19 cellular contexts compared by ENCODE assay signal in genomic region chr10:93186631-93187030, GRCh38.
DNase-seq lines count a peak whose midpoint lies in the region; ATAC-seq, FAIRE-seq and TF ChIP-seq lines count a peak whose summit lies in the region.
"Had no signal": no experiment of that assay in that cellular context is flagged by ENCODE, and none has a peak within 500 bp of the region (broad histone marks: within the 10 kb centered on the region; RNA-seq: fewer than 3 reads in every experiment).

No MANE protein-coding gene starts in this region.

- H2AK5ac ChIP-seq in H9 (ENCODE audit: insufficient read length, low read length): no peak overlapping the region
- H2AK5ac ChIP-seq in H1 (ENCODE audit: low read depth, low read length): no peak overlapping the region
- peak overlapping the region; percentile 64 for H2AK5ac ChIP-seq in trophoblast cell (ENCODE audit: low read length)

- H3K79me1 ChIP-seq in H9 (ENCODE audit: insufficient read depth, low read depth, low read length, poor library complexity, severe bottlenecking) (no peaks in the 10 kb centered on the region), H1 (ENCODE audit: low read depth, low read length) (no peaks in the 10 kb centered on the region), trophoblast cell (ENCODE audit: low read length) (peaks cover 24% of the 10 kb centered on the region)

- H3K23ac ChIP-seq in H9 (ENCODE audit: insufficient read length, low read depth, low read length) (no peak overlapping the region), H1 (ENCODE audit: insufficient read length) (no peak overlapping the region), trophoblast cell (ENCODE audit: low read length) (no peak overlapping the region)

- H3K4me1 ChIP-seq in H9 (ENCODE audit: insufficient read depth, low read length) (peaks cover 7% of the 10 kb centered on the region; the same call in 1 of the 2 replicates), H1 (replicated peaks in 1 of 4; ENCODE audit: control insufficient read depth in 3 of 4, insufficient read depth in 4 of 4, low read length in 3 of 4) (peaks cover 0 to 3% (median 1%) of the 10 kb centered on the region in 4 experiments; a peak in 2 of 7 replicates), trophoblast cell (ENCODE audit: control insufficient read depth in 1 of 2, insufficient read depth in 2 of 2, low read length in 2 of 2) (peaks cover 11 to 19% of the 10 kb centered on the region in 2 experiments), gastroesophageal sphincter (no peaks in the 10 kb centered on the region), lower lobe of right lung (peaks cover 5% of the 10 kb centered on the region)

- H3K4me2 ChIP-seq in H9 (ENCODE audit: insufficient read depth, insufficient read length, low read length) (no peak overlapping the region), H1 (ENCODE audit: insufficient read depth in 1 of 2, low read depth in 2 of 2, low read length in 2 of 2) (no peak overlapping the region), trophoblast cell (ENCODE audit: low read length) (no peak overlapping the region)

- no peaks in the 10 kb centered on the region for H4K20me1 ChIP-seq in H9 (ENCODE audit: control insufficient read depth, insufficient read depth, insufficient read length)
- H4K20me1 ChIP-seq in H1 (replicated peaks in 1 of 2; ENCODE audit: control insufficient read depth in 1 of 2, insufficient read depth in 2 of 2, low read length in 2 of 2): no peaks in the 10 kb centered on the region

- no peak overlapping the region for H3K4me3 ChIP-seq in BJ (ENCODE audit: low read depth, low read length)
- H3K4me3 ChIP-seq in H1 (ENCODE audit: extremely low read depth in 1 of 4, insufficient read depth in 2 of 4, low read depth in 3 of 4, low read length in 4 of 4): no peak overlapping the region
- no peak overlapping the region for H3K4me3 ChIP-seq in trophoblast cell (ENCODE audit: low read depth, low read length)
- H3K4me3 ChIP-seq in gastroesophageal sphincter: no peak overlapping the region
- H3K4me3 ChIP-seq in lower lobe of right lung: no peak overlapping the region

- no peak overlapping the region for H4K5ac ChIP-seq in H9 (ENCODE audit: insufficient read length, low read depth, low read length)
- no peak overlapping the region for H4K5ac ChIP-seq in H1 (ENCODE audit: insufficient read length, low read depth, low read length)

- intact Hi-C loops in lower lobe of right lung (cut with DNase I): no loop called here

- H2AFZ ChIP-seq in H9 (ENCODE audit: low read length): peak overlapping the region; percentile 45
- H2AFZ ChIP-seq in H1 (ENCODE audit: low read length): peak overlapping the region; percentile 85
- H2AFZ ChIP-seq in trophoblast cell (ENCODE audit: insufficient read depth, low read length, poor library complexity): no peak overlapping the region

- H3K9ac ChIP-seq in H9 (ENCODE audit: extremely low read depth, insufficient read length, low read length) (no peak overlapping the region), H1 (replicated peaks in 1 of 4; ENCODE audit: extremely low read depth in 1 of 4, low read depth in 3 of 4, low read length in 3 of 4) (no peak overlapping the region), trophoblast cell (ENCODE audit: low read length) (no peak overlapping the region)

- H3K9me3 ChIP-seq in H9 (ENCODE audit: control insufficient read depth, low read depth, low read length): no peaks in the 10 kb centered on the region
- no peaks in the 10 kb centered on the region for H3K9me3 ChIP-seq in H1 (ENCODE audit: insufficient read depth in 2 of 2, low read depth in 1 of 2, low read length in 1 of 2)
- H3K9me3 ChIP-seq in trophoblast cell (ENCODE audit: insufficient read depth, low read depth, low read length): no peaks in the 10 kb centered on the region
- H3K9me3 ChIP-seq in gastroesophageal sphincter: no peaks in the 10 kb centered on the region
- no peaks in the 10 kb centered on the region for H3K9me3 ChIP-seq in lower lobe of right lung

- TF ChIP-seq POLR2A in H1 (IDR thresholded peaks at IDR 0.05; ENCODE audit: control extremely low read depth in 1 of 2, low read depth in 2 of 2, low read length in 2 of 2): no peak
- no peak for TF ChIP-seq POLR2A in gastroesophageal sphincter (IDR thresholded peaks at IDR 0.05)

- no peak overlapping the region for H3K56ac ChIP-seq in H9 (ENCODE audit: insufficient read length, low read depth, low read length)
- no peak overlapping the region for H3K56ac ChIP-seq in H1 (replicated peaks; ENCODE audit: insufficient read length, low read depth, low read length)

- no peak overlapping the region for H3K14ac ChIP-seq in H9 (ENCODE audit: insufficient read depth, low read length)
- H3K14ac ChIP-seq in H1 (ENCODE audit: insufficient read length): no peak overlapping the region
- H3K14ac ChIP-seq in trophoblast cell (ENCODE audit: low read length): peak overlapping the region; percentile 28

- CTCF ChIA-PET in BJ (lab: Yijun Ruan, JAX): no interaction called here
- CTCF ChIA-PET in H1 (lab: Charles Lee; ENCODE audit: partially characterized antibody): no interaction called here

- H2BK20ac ChIP-seq in H9 (ENCODE audit: low read depth, low read length, poor library complexity, severe bottlenecking): no peak overlapping the region
- H2BK20ac ChIP-seq in H1 (ENCODE audit: low read length): no peak overlapping the region

- H2BK15ac ChIP-seq in H9 (ENCODE audit: low read depth, low read length) (no peak overlapping the region), H1 (ENCODE audit: low read length) (no peak overlapping the region)

- H3K79me2 ChIP-seq in H9 (ENCODE audit: insufficient read depth, low read length) (no peaks in the 10 kb centered on the region), H1 (ENCODE audit: control insufficient read depth in 1 of 2, insufficient read depth in 2 of 2, low read length in 2 of 2) (no peaks in the 10 kb centered on the region), trophoblast cell (ENCODE audit: control insufficient read depth, insufficient read depth, low read length, poor library complexity) (peaks cover 3% of the 10 kb centered on the region)

- H3K27me3 ChIP-seq in BJ (ENCODE audit: control insufficient read depth, insufficient read depth, low read length) (peaks cover 2% of the 10 kb centered on the region; the same call in 1 of the 2 replicates), H9 (ENCODE audit: insufficient read depth, low read length) (no peaks in the 10 kb centered on the region), H1 (replicated peaks in 1 of 4; ENCODE audit: control insufficient read depth in 3 of 4, extremely low read depth in 1 of 4, insufficient read depth in 3 of 4, low read length in 3 of 4) (no peaks in the 10 kb centered on the region; a peak in 1 of 7 replicates), trophoblast cell (ENCODE audit: insufficient read depth, low read length) (no peaks in the 10 kb centered on the region), gastroesophageal sphincter (no peaks in the 10 kb centered on the region), lower lobe of right lung (ENCODE audit: low read depth) (no peaks in the 10 kb centered on the region)

- WGBS in H9 (ENCODE audit: extremely low coverage, insufficient read length, low lambda C conversion rate): no CpG with 5 or more reads among the region's 2 CpGs
- WGBS in H1 (ENCODE audit: extremely low coverage in 1 of 2, insufficient coverage in 1 of 2, insufficient read length in 1 of 2, insufficient replicate concordance in 2 of 2, low coverage in 1 of 2, low lambda C conversion rate in 2 of 2, missing lambda C conversion rate in 1 of 2), 2 experiments: 90% methylated on average over 2 of the region's 2 CpGs; no CpG with 5 or more reads in 1 of the 2 experiments
- no CpG with 5 or more reads among the region's 2 CpGs for WGBS in trophoblast cell (ENCODE audit: extremely low coverage, insufficient coverage, insufficient read length)
- 50 to 57% methylated on average over 1 to 2 of the region's 2 CpGs for WGBS in gastroesophageal sphincter (ENCODE audit: low coverage in 1 of 2), 2 donors

- H3K27ac Mint-ChIP-seq in H9: no peak overlapping the region
- H3K27ac Mint-ChIP-seq: CD14-positive monocyte had no signal

- no peaks in the 10 kb centered on the region; a peak in 1 of 7 replicates for H3K36me3 Mint-ChIP-seq in H9 (ENCODE audit: insufficient read depth in 1 of 3, low read depth in 3 of 3)

- H3K23me2 ChIP-seq in H9 (ENCODE audit: insufficient read length, low read depth, low read length, poor library complexity, severe bottlenecking) (no peaks in the 10 kb centered on the region), H1 (ENCODE audit: low read depth, low read length) (no peaks in the 10 kb centered on the region)

- H3K27me3 Mint-ChIP-seq in H9 (ENCODE audit: low read depth): no peaks in the 10 kb centered on the region

- H2BK120ac ChIP-seq in H9 (ENCODE audit: low read depth, low read length, poor library complexity, severe bottlenecking) (no peak overlapping the region), H1 (replicated peaks; ENCODE audit: low read depth, low read length) (no peak overlapping the region), trophoblast cell (ENCODE audit: insufficient read depth, low read length, poor library complexity) (peak overlapping the region; percentile 58)

- H2BK12ac ChIP-seq in H9 (ENCODE audit: insufficient read length, low read depth, low read length): no peak overlapping the region
- H2BK12ac ChIP-seq in H1 (ENCODE audit: low read depth, low read length): no peak overlapping the region
- H2BK12ac ChIP-seq in trophoblast cell (ENCODE audit: low read length): peak overlapping the region; percentile 79

- H4K91ac ChIP-seq in H9 (ENCODE audit: insufficient read length, low read depth, low read length): no peak overlapping the region
- H4K91ac ChIP-seq in H1 (replicated peaks; ENCODE audit: insufficient read length, low read length): no peak overlapping the region
- H4K91ac ChIP-seq in trophoblast cell (ENCODE audit: low read depth, low read length): peak overlapping the region; percentile 26

- H3K4me3 Mint-ChIP-seq in H9: no peak overlapping the region
- H3K4me3 Mint-ChIP-seq: CD14-positive monocyte had no signal

- H3K18ac ChIP-seq in H9 (ENCODE audit: insufficient read length, low read depth, low read length): no peak overlapping the region
- H3K18ac ChIP-seq in H1 (ENCODE audit: extremely low read depth, low read length): no peak overlapping the region; the same call in 1 of the 2 replicates
- H3K18ac ChIP-seq in trophoblast cell (ENCODE audit: low read length): peak overlapping the region; percentile 14

- peaks cover 8 to 9% of the 10 kb centered on the region in 2 experiments for H3K4me1 Mint-ChIP-seq in H9

- H3T11ph ChIP-seq in H9 (ENCODE audit: low read length): no peak overlapping the region

- TF ChIP-seq RAD21 in H1 (IDR thresholded peaks at IDR 0.05 in 1 of 2, conservative IDR thresholded peaks at IDR 0.05 in 1 of 2; ENCODE audit: low read depth in 2 of 2, low read length in 2 of 2): no peak

- H2BK5ac ChIP-seq in H9 (ENCODE audit: insufficient read length, low read length) (no peak overlapping the region), H1 (ENCODE audit: low read depth, low read length) (no peak overlapping the region), trophoblast cell (ENCODE audit: low read depth, low read length, poor library complexity) (peak overlapping the region; percentile 46)

- H4K12ac ChIP-seq in trophoblast cell (ENCODE audit: low read depth, low read length): no peak overlapping the region

- no peak for TF ChIP-seq EP300 in H1 (IDR thresholded peaks at IDR 0.05; ENCODE audit: borderline replicate concordance in 1 of 2, low read depth in 2 of 2, low read length in 2 of 2)
- no peak for TF ChIP-seq EP300 in gastroesophageal sphincter (IDR thresholded peaks at IDR 0.05)

- DNase-seq in BJ (ENCODE audit: low read depth) (peak; percentile 33), H9 (no peak), H1 (ENCODE audit: low read depth in 1 of 2, low spot score in 2 of 2) (no peak), trophoblast cell (peak in 1 of 2 donors; percentile 14), lower lobe of right lung (no peak), germinal center (ENCODE audit: low spot score) (no peak)
- DNase-seq: AML-193, DND-41, IMR-90, NCI-H1092, NCI-H146, NCI-H2029 treated with DMSO at 0.1 percent for 48 hours, NCI-H2171, NCI-H526, PC-3 had no signal

- TF ChIP-seq CTCF in BJ (IDR thresholded peaks at IDR 0.05; ENCODE audit: insufficient read depth, low read depth, low read length): no peak
- no peak for TF ChIP-seq CTCF in H9 (conservative IDR thresholded peaks at IDR 0.05)
- no peak for TF ChIP-seq CTCF in H1 (IDR thresholded peaks at IDR 0.05; ENCODE audit: control extremely low read depth in 1 of 3, insufficient read depth in 1 of 3, low read depth in 1 of 3, low read length in 3 of 3)
- TF ChIP-seq CTCF in gastroesophageal sphincter (IDR thresholded peaks at IDR 0.05): no peak
- no peak for TF ChIP-seq CTCF in lower lobe of right lung (IDR thresholded peaks at IDR 0.05)

- FAIRE-seq in H1 (lab: Jason Lieb, UNC): no peak

- H3K27ac ChIP-seq in H9 (ENCODE audit: insufficient read length, low read depth, low read length) (no peak overlapping the region), H1 (ENCODE audit: low read depth, low read length) (no peak overlapping the region), trophoblast cell (ENCODE audit: low read depth, low read length) (no peak overlapping the region), gastroesophageal sphincter (no peak overlapping the region), lower lobe of right lung (no peak overlapping the region)
- H3K27ac ChIP-seq: RWPE1 had no signal

- no peaks in the 10 kb centered on the region for H3K36me3 ChIP-seq in BJ (ENCODE audit: control insufficient read depth, insufficient read depth, low read length)
- no peaks in the 10 kb centered on the region for H3K36me3 ChIP-seq in H1 (ENCODE audit: control insufficient read depth in 2 of 4, insufficient read depth in 4 of 4, low read length in 3 of 4)
- H3K36me3 ChIP-seq in trophoblast cell (ENCODE audit: control insufficient read depth in 1 of 2, insufficient read depth in 2 of 2, low read length in 2 of 2): no peaks in the 10 kb centered on the region
- H3K36me3 ChIP-seq in gastroesophageal sphincter: no peaks in the 10 kb centered on the region
- H3K36me3 ChIP-seq in lower lobe of right lung: no peaks in the 10 kb centered on the region

- POLR2A ChIA-PET in BJ (lab: Charles Lee): no interaction called here
- POLR2A ChIA-PET in H1 (lab: Charles Lee; ENCODE audit: partially characterized antibody): no interaction called here

- no peak overlapping the region for H3K4ac ChIP-seq in H9 (ENCODE audit: low read depth, low read length)
- no peak overlapping the region for H3K4ac ChIP-seq in H1 (replicated peaks; ENCODE audit: insufficient read length, low read depth, low read length)
- no peak overlapping the region for H3K4ac ChIP-seq in trophoblast cell (ENCODE audit: low read depth, low read length)

- H4K8ac ChIP-seq in H9 (replicated peaks; ENCODE audit: insufficient read length, low read depth, low read length) (no peak overlapping the region), H1 (ENCODE audit: extremely low read depth, insufficient read depth, low read length) (peak overlapping the region; percentile 71; the same call in 1 of the 2 replicates), trophoblast cell (ENCODE audit: low read depth, low read length) (peak overlapping the region; percentile 9)

- no peaks in the 10 kb centered on the region for H3K9me3 Mint-ChIP-seq in H9
- H3K9me3 Mint-ChIP-seq: CD14-positive monocyte had no signal

- no peak for ATAC-seq in gastroesophageal sphincter
- ATAC-seq in lower lobe of right lung: no peak
- ATAC-seq in HG02759 (IDR thresholded peaks at IDR 0.05; ENCODE audit: unreplicated experiment): no peak
- ATAC-seq: PC-3 had no signal
